Comparison of ENCODE assay signal across 19 cellular contexts in genomic region chr4:159237975-159238374, GRCh38.
DNase-seq lines count a peak whose midpoint lies in the region; ATAC-seq, FAIRE-seq and TF ChIP-seq lines count a peak whose summit lies in the region.
"Had no signal": no experiment of that assay in that cellular context is flagged by ENCODE, and none has a peak within 500 bp of the region (broad histone marks: within the 10 kb centered on the region; RNA-seq: fewer than 3 reads in every experiment).

No MANE protein-coding gene starts in this region.

- peak overlapping the region; percentile 64 for H3K27ac ChIP-seq in left ventricle myocardium inferior (replicated peaks)
- H3K27ac ChIP-seq in GM12878 (ENCODE audit: control insufficient read depth, insufficient read depth): no peak overlapping the region
- H3K27ac ChIP-seq: C4-2B, HL-60 had no signal

- in situ Hi-C loops in GM12878 (cut with MboI): no loop called here

- H3K36me3 Mint-ChIP-seq in activated CD4-positive, alpha-beta memory T cell treated with anti-CD3 and anti-CD28 coated beads for 36 hours: peaks cover 10% of the 10 kb centered on the region

- H3K4me3 ChIP-seq in left ventricle myocardium inferior: no peak overlapping the region
- H3K4me3 ChIP-seq in GM12878: no peak overlapping the region

- H3K9me3 Mint-ChIP-seq in activated CD4-positive, alpha-beta memory T cell treated with anti-CD3 and anti-CD28 coated beads for 36 hours: no peaks in the 10 kb centered on the region
- H3K9me3 Mint-ChIP-seq: CD4-positive, alpha-beta memory T cell had no signal

- no peak overlapping the region for H3K4me2 ChIP-seq in GM12878 (ENCODE audit: control insufficient read depth, insufficient read depth)

- TF ChIP-seq EP300 in GM12878 (IDR thresholded peaks at IDR 0.05; ENCODE audit: borderline replicate concordance in 1 of 2, control insufficient read depth in 1 of 2, low read depth in 2 of 2, low read length in 2 of 2): no peak

- TF ChIP-seq RAD21 in GM12878 (IDR thresholded peaks at IDR 0.05; ENCODE audit: insufficient read depth, low read depth, low read length): no peak

- intact Hi-C loops in left ventricle myocardium inferior (cut with micrococcal nuclease): no loop called here
- intact Hi-C loops in left cardiac atrium (cut with DNase I): no loop called here
- intact Hi-C loops in GM12878 (cut with micrococcal nuclease; ENCODE audit: unreplicated experiment): no loop called here
- intact Hi-C loops in activated CD4-positive, alpha-beta memory T cell treated with anti-CD3 and anti-CD28 coated beads for 36 hours (cut with micrococcal nuclease): no loop called here

- H3K9me3 ChIP-seq in left ventricle myocardium inferior (replicated peaks) (no peaks in the 10 kb centered on the region), GM12878 (replicated peaks; ENCODE audit: control insufficient read depth, insufficient read depth, low read length) (peaks cover 7% of the 10 kb centered on the region; the same call in 2 of the 3 replicates)

- no peak overlapping the region for H3K9ac ChIP-seq in GM12878 (ENCODE audit: control insufficient read depth, insufficient read depth, low read length)

- SMC1A ChIA-PET in GM12878 (lab: Charles Lee; ENCODE audit: uncharacterized antibody, unreplicated experiment): interaction anchor here (0.6 kb wide), 2 partner anchors 139 to 373 kb away, joined by 3 read pairs; no protein-coding TSS in a partner anchor

- RAD21 ChIA-PET in GM12878 (lab: Charles Lee; ENCODE audit: unreplicated experiment): interaction anchor here (0.7 kb wide), 1 partner anchor 10 kb away, joined by 3 read pairs; no protein-coding TSS in a partner anchor

- no TSS peak for BruUV-seq in GM12878 (replicated peaks; lab: Mats Ljungman, UMichigan)

- no peak for ATAC-seq in left cardiac atrium
- peak; percentile 55 for ATAC-seq in GM21786 (IDR thresholded peaks at IDR 0.05; ENCODE audit: unreplicated experiment)
- peak; percentile 46 for ATAC-seq in GM12878
- no peak for ATAC-seq in esophagus mucosa
- ATAC-seq in HG03108 (IDR thresholded peaks at IDR 0.05; ENCODE audit: unreplicated experiment): no peak

- TF ChIP-seq CTCF in left ventricle myocardium inferior (IDR thresholded peaks at IDR 0.05; ENCODE audit: borderline replicate concordance) (no peak), GM12878 (IDR thresholded peaks at IDR 0.05 in 2 of 3, conservative IDR thresholded peaks at IDR 0.05 in 1 of 3; ENCODE audit: control insufficient read depth in 2 of 3, extremely low read depth in 1 of 3, insufficient read depth in 1 of 3, low read depth in 3 of 3, low read length in 3 of 3) (no peak)

- peaks cover 23% of the 10 kb centered on the region for H3K4me1 Mint-ChIP-seq in activated CD4-positive, alpha-beta memory T cell treated with anti-CD3 and anti-CD28 coated beads for 36 hours (ENCODE audit: low read depth)

- H3K79me2 ChIP-seq in GM12878 (ENCODE audit: control insufficient read depth, insufficient read depth, low read length): peaks cover 3% of the 10 kb centered on the region

- TF ChIP-seq POLR2A in GM12878 (IDR thresholded peaks at IDR 0.05; ENCODE audit: low read depth, low read length): no peak

- no peak overlapping the region for H2AFZ ChIP-seq in GM12878 (ENCODE audit: control insufficient read depth, low read depth, low read length)

- no peaks in the 10 kb centered on the region for H4K20me1 ChIP-seq in GM12878 (ENCODE audit: control insufficient read depth, insufficient read depth)

- H3K27me3 ChIP-seq in left ventricle myocardium inferior (ENCODE audit: low read depth) (no peaks in the 10 kb centered on the region), GM12878 (replicated peaks in 1 of 2; ENCODE audit: control insufficient read depth in 2 of 2, insufficient read depth in 2 of 2, low read length in 1 of 2) (no peaks in the 10 kb centered on the region)

- no peak overlapping the region for H3K4me3 Mint-ChIP-seq in activated CD4-positive, alpha-beta memory T cell treated with anti-CD3 and anti-CD28 coated beads for 36 hours
- H3K4me3 Mint-ChIP-seq: B cell; CD4-positive, alpha-beta memory T cell; H9 had no signal

- CTCF ChIA-PET in GM12878 (lab: Yijun Ruan, JAX): interaction anchor here (0.6 to 1.1 kb wide), 3 partner anchors 13 to 747 kb away, joined by 3 to 4 read pairs (median 4); no protein-coding TSS in a partner anchor
- CTCF ChIA-PET in activated CD4-positive, alpha-beta memory T cell treated with anti-CD3 and anti-CD28 coated beads for 36 hours (lab: Charles Lee): no interaction called here

- H3K36me3 ChIP-seq in left ventricle myocardium inferior (no peaks in the 10 kb centered on the region), GM12878 (ENCODE audit: control insufficient read depth in 2 of 2, insufficient read depth in 2 of 2, low read length in 1 of 2) (no peaks in the 10 kb centered on the region; a peak in 1 of 4 replicates)

- WGBS in GM12878 (ENCODE audit: insufficient coverage, insufficient replicate concordance, low lambda C conversion rate, missing lambda C conversion rate): 24% methylated on average over 2 of the region's 2 CpGs

- POLR2A ChIA-PET in GM12878 (lab: Charles Lee): interaction anchor here (0.7 kb wide), 2 partner anchors 15 to 356 kb away, joined by 3 to 4 read pairs; no protein-coding TSS in a partner anchor
- POLR2A ChIA-PET in activated CD4-positive, alpha-beta memory T cell treated with anti-CD3 and anti-CD28 coated beads for 36 hours (lab: Charles Lee): no interaction called here

- no peak for FAIRE-seq in GM12878 (lab: Jason Lieb, UNC)
- FAIRE-seq: G401.6, GM12892 had no signal

- no peak for DNase-seq in left ventricle myocardium inferior
- no peak for DNase-seq in left cardiac atrium
- no peak for DNase-seq in GM12878 (ENCODE audit: low read depth, low spot score)
- no peak for DNase-seq in activated CD4-positive, alpha-beta memory T cell treated with anti-CD3 and anti-CD28 coated beads for 36 hours
- DNase-seq: CD4-positive, alpha-beta memory T cell; DMS153; DMS79 treated with DMSO at 0.1 percent for 48 hours; EL; GOT3; H9; KG1 had no signal

- H3K4me1 ChIP-seq in left ventricle myocardium inferior (peaks cover 89% of the 10 kb centered on the region), GM12878 (ENCODE audit: control insufficient read depth, insufficient read depth, low read length) (no peaks in the 10 kb centered on the region)

- no peak overlapping the region for H3K27ac Mint-ChIP-seq in activated CD4-positive, alpha-beta memory T cell treated with anti-CD3 and anti-CD28 coated beads for 36 hours
- H3K27ac Mint-ChIP-seq: B cell, H9 had no signal

- no peaks in the 10 kb centered on the region for H3K27me3 Mint-ChIP-seq in activated CD4-positive, alpha-beta memory T cell treated with anti-CD3 and anti-CD28 coated beads for 36 hours
- H3K27me3 Mint-ChIP-seq: B cell; CD4-positive, alpha-beta memory T cell had no signal

TF ChIP-seq in GM12878, 131 proteins besides CTCF, POLR2A, EP300 and RAD21:
- no peak for TF ChIP-seq SUZ12 (IDR thresholded peaks at IDR 0.05; ENCODE audit: unreplicated experiment)
- TF ChIP-seq BHLHE40 (IDR thresholded peaks at IDR 0.05; ENCODE audit: borderline replicate concordance in 1 of 2, low read depth in 2 of 2, low read length in 1 of 2): peak in 1 of 2 experiments; percentile 26; a peak in 1 of 4 replicates

Comparison
In these comparisons a context has a peak if more than half of its experiments do, and no peak if none do; other contexts are left out.
1. ATAC-seq: peak in GM21786 (single experiment) and GM12878 (single experiment); none in left cardiac atrium (0 of 2), esophagus mucosa (single experiment) and HG03108 (single experiment).